2 cellular contexts compared by ENCODE assay signal in genomic region chr2:37105150-37105549, GRCh38.
A peak's percentile ranks its signal among the peaks of the same experiment; 100 is the strongest.
TF ChIP-seq lines count a peak whose summit lies in the region.

No MANE protein-coding gene starts in this region.

TF ChIP-seq in GM23338, 12 proteins besides CTCF, POLR2A, EP300 and RAD21:
- TF ChIP-seq ZNF114 (CRISPR knock-in tag; IDR thresholded peaks at IDR 0.05) (no peak), EZH2phosphoT487 (IDR thresholded peaks at IDR 0.05; ENCODE audit: unreplicated experiment) (no peak), STAT1 (IDR thresholded peaks at IDR 0.05; ENCODE audit: unreplicated experiment) (no peak), CREB1 (CRISPR knock-in tag; IDR thresholded peaks at IDR 0.05; ENCODE audit: low read depth) (peak; percentile 33; the same call in 1 of the 2 replicates), JUNB (IDR thresholded peaks at IDR 0.05; ENCODE audit: unreplicated experiment) (no peak), REST (IDR thresholded peaks at IDR 0.05; ENCODE audit: unreplicated experiment) (no peak)

TF ChIP-seq in H1, 55 proteins besides CTCF, POLR2A, EP300 and RAD21:
- TF ChIP-seq EGR1 (IDR thresholded peaks at IDR 0.05; ENCODE audit: borderline replicate concordance, low read depth, low read length) = no peak
- no peak for TF ChIP-seq GTF2F1 (IDR thresholded peaks at IDR 0.05; ENCODE audit: borderline replicate concordance, low read depth, low read length)
- TF ChIP-seq SP2 (IDR thresholded peaks at IDR 0.05; ENCODE audit: low read length) = no peak
- TF ChIP-seq ASH2L (IDR thresholded peaks at IDR 0.05; ENCODE audit: low read length) = no peak
- TF ChIP-seq TAF1 (IDR thresholded peaks at IDR 0.05; ENCODE audit: low read depth, low read length) = no peak
- no peak for TF ChIP-seq CHD7 (IDR thresholded peaks at IDR 0.05; ENCODE audit: insufficient replicate concordance, low read length)
- TF ChIP-seq KDM4A (IDR thresholded peaks at IDR 0.05; ENCODE audit: low read depth, low read length, severe bottlenecking) = no peak
- TF ChIP-seq JUND (IDR thresholded peaks at IDR 0.05; ENCODE audit: low read length) = no peak
- TF ChIP-seq USF2 (IDR thresholded peaks at IDR 0.05; ENCODE audit: low read length) = no peak
- TF ChIP-seq HDAC2 (IDR thresholded peaks at IDR 0.05; ENCODE audit: borderline replicate concordance in 1 of 2, low read depth in 2 of 2, low read length in 2 of 2) = no peak
